Comparison of ENCODE assay signal across 8 cellular contexts in the genomic region with DNA sequence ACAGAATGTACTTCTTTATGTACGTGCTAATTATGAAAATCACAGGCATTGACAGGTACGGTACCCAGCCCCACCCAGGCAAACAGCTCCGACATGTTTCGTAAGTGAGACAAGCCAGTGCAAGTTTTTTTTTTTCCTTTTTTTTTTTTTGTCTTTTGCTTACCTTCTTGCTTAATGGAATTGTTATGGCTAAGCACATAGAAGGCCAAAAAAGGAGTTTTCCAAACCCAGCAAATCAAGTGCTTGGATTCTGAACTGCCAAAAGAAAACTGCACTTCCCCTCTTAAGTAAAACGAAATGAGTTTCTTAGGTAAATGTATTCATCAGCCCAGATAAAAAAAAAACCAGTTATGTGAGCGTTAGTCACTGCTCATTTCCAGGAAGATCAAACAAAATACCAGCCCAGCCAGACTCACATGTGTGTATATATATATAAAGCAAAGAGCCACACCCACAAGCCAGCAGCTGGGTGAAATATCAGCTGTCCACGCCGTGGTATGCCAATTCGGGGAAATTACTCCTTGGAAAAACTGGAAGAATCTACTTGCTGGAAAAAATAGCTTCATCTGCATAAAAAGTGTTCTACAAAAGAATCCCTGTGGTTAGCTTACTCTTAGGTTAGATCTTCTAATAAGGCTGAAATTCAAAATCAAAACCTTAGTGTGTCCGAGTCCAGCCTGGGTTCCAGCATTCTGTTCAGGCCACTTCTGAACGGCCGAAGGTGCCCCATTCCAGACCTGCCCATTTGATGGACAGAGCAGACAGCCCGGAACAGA. TPM values are rescaled to one million over a fixed set of nuclear protein-coding genes. Genes with fewer than 3 reads are reported as not detected.
DNase-seq lines count a peak whose midpoint lies in the region; ATAC-seq, FAIRE-seq and TF ChIP-seq lines count a peak whose summit lies in the region.

No MANE protein-coding gene starts in this region.

- TF ChIP-seq POLR2A in transverse colon (IDR thresholded peaks at IDR 0.05) (peak; percentile 50), GM12892 (IDR thresholded peaks at IDR 0.05; ENCODE audit: low read depth, low read length) (no peak)

- TF ChIP-seq EP300 in transverse colon (IDR thresholded peaks at IDR 0.05; ENCODE audit: low read depth), result peak; percentile 66

- DNase-seq in HCEC 1CT, result peak; percentile 90
- peak; percentile 58 for DNase-seq in T follicular helper cell (ENCODE audit: low read depth)
- peak; percentile 91 to 93 for DNase-seq in cardiac fibroblast (ENCODE audit: low read depth in 2 of 2)
- DNase-seq in lung (ENCODE audit: low spot score), result no peak
- peak; percentile 72 for DNase-seq in transverse colon
- DNase-seq in GM12892 (ENCODE audit: insufficient read length), result no peak

- H3K4me1 ChIP-seq in lung (ENCODE audit: control insufficient read depth in 2 of 2, insufficient read depth in 2 of 2, low read length in 2 of 2), result peaks cover 16 to 18% of the 10 kb centered on the region in 2 donors
- H3K4me1 ChIP-seq in transverse colon, result peaks cover 11 to 74% (median 62%) of the 10 kb centered on the region in 4 donors

- H3K4me3 ChIP-seq in cardiac fibroblast (replicated peaks in 1 of 2; ENCODE audit: low read depth in 2 of 2, low read length in 2 of 2), result no peak overlapping the region
- no peak overlapping the region for H3K4me3 ChIP-seq in lung
- H3K4me3 ChIP-seq in transverse colon, result peak overlapping the region in 1 of 4 donors; percentile 6

- FAIRE-seq in GM12892 (lab: Jason Lieb, UNC), result no peak

- H3K27me3 ChIP-seq in lung (ENCODE audit: control insufficient read depth, insufficient read depth), result no peaks in the 10 kb centered on the region
- no peaks in the 10 kb centered on the region for H3K27me3 ChIP-seq in transverse colon

- in situ Hi-C loops in transverse colon (cut with MboI; ENCODE audit: low pct_ligation_motif_present in 1 of 4, low pct_unique_long_range_greater_than_20kb in 1 of 4, low sequenced_read_pairs in 3 of 4), result loop anchor here in 3 of 4 donors (5.0 to 25.0 kb wide), 5 partner anchors 260 to 885 kb away; no protein-coding TSS in a partner anchor

- peaks cover 32 to 38% of the 10 kb centered on the region in 2 donors for H3K36me3 ChIP-seq in lung (ENCODE audit: control insufficient read depth in 2 of 2, insufficient read depth in 2 of 2, low read length in 2 of 2)
- peaks cover 0 to 44% (median 22%) of the 10 kb centered on the region in 4 donors for H3K36me3 ChIP-seq in transverse colon

- WGBS in lung, 2 donors, result 36 to 38% methylated on average over 13 of the region's 13 CpGs
- 7 to 30% methylated on average over 9 to 13 of the region's 13 CpGs for WGBS in transverse colon (ENCODE audit: low coverage in 1 of 2), 2 donors

- H3K27ac ChIP-seq in lung (ENCODE audit: low read depth in 1 of 2, low read length in 1 of 2) (peak overlapping the region; percentile 68 to 82), transverse colon (peak overlapping the region; percentile 99 to 100 (median 100))

- intact Hi-C loops in transverse colon (cut with DNase I; ENCODE audit: low total_unique reads), result loop anchor here (10.0 kb wide), 1 partner anchor 292 kb away; no protein-coding TSS in a partner anchor

- H3K9me3 ChIP-seq in lung (ENCODE audit: control insufficient read depth in 2 of 2, insufficient read depth in 1 of 2, low read length in 1 of 2), result peaks cover 0 to 2% of the 10 kb centered on the region in 2 donors
- H3K9me3 ChIP-seq in transverse colon, result no peaks in the 10 kb centered on the region

- TF ChIP-seq CTCF in cardiac fibroblast (IDR thresholded peaks at IDR 0.05; ENCODE audit: low read depth, low read length), result no peak
- no peak for TF ChIP-seq CTCF in lung (IDR thresholded peaks at IDR 0.05; ENCODE audit: control extremely low read depth, extremely low read depth)
- no peak for TF ChIP-seq CTCF in transverse colon (IDR thresholded peaks at IDR 0.05)

- ATAC-seq in lung (ENCODE audit: insufficient read depth, low FRiP score) (peak; percentile 31), GM19324 (IDR thresholded peaks at IDR 0.05; ENCODE audit: low FRiP score, unreplicated experiment) (no peak), HG03135 (IDR thresholded peaks at IDR 0.05; ENCODE audit: unreplicated experiment) (no peak)

RNA-seq across cellular contexts. Expression of gene KLF6, which starts 8.0 kb away (rescaled TPM):
- 100 to 1,000 TPM; 173 to 264 TPM for total RNA-seq in lung
- polyA plus RNA-seq in lung, result 100 to 1,000 TPM in 1 of 2 donors, 10 to 100 TPM in 1; 45.6 to 146 TPM
- 100 to 1,000 TPM; 140 to 304 (median 291) TPM for total RNA-seq in transverse colon
- 43.8 TPM for polyA plus RNA-seq in GM12892 (2012; ENCODE audit: missing spikeins)

Comparison
In these comparisons a context has a peak if more than half of its experiments do, and no peak if none do; other contexts are left out.
1. DNase-seq: peak in HCEC 1CT (single experiment), T follicular helper cell (single experiment), cardiac fibroblast (2 of 2) and transverse colon (single experiment); none in lung (single experiment) and GM12892 (single experiment).